23 cellular contexts compared by ENCODE assay signal in the genomic region with DNA sequence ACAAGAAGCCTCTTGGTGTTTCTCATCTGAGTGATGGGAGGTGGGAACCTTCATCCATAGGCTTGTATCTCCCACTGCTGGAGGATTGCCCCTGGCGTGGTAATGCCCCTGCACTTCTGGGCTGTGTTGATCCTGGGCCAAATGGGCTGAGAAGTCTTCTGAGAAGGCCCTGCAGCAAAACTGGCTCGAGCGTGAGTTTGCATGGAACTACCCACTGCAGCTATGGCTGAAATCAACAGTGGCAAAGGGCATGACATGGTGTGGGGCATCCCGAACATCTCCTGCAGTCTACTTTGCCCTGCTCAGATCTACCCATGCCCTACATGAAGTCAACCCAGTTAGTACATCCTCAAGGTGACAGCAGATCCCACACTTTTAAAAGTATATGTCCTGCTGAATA.
DNase-seq lines count a peak whose midpoint lies in the region; ATAC-seq, FAIRE-seq and TF ChIP-seq lines count a peak whose summit lies in the region.
"Had no signal": no experiment of that assay in that cellular context is flagged by ENCODE, and none has a peak within 500 bp of the region (broad histone marks: within the 10 kb centered on the region; RNA-seq: fewer than 3 reads in every experiment).

No MANE protein-coding gene starts in this region.

- H4K20me1 ChIP-seq in H9 (ENCODE audit: control insufficient read depth, insufficient read depth, insufficient read length), result no peaks in the 10 kb centered on the region
- H4K20me1 ChIP-seq: BLaER1 had no signal

- WGBS in H9 (ENCODE audit: extremely low coverage, insufficient read length, low lambda C conversion rate), result no CpG with 5 or more reads among the region's 4 CpGs

- H3K79me2 ChIP-seq in H9 (ENCODE audit: insufficient read depth, low read length), result no peaks in the 10 kb centered on the region

- no peak overlapping the region for H3K4me3 ChIP-seq in colonic mucosa
- H3K4me3 ChIP-seq in lower lobe of right lung, result no peak overlapping the region
- H3K4me3 ChIP-seq: BLaER1 had no signal

- H2BK12ac ChIP-seq in H9 (ENCODE audit: insufficient read length, low read depth, low read length), result no peak overlapping the region

- H3K14ac ChIP-seq in H9 (ENCODE audit: insufficient read depth, low read length), result no peak overlapping the region

- H3K18ac ChIP-seq in H9 (ENCODE audit: insufficient read length, low read depth, low read length), result no peak overlapping the region

- no peak overlapping the region for H3K4ac ChIP-seq in H9 (ENCODE audit: low read depth, low read length)

- no peak overlapping the region for H2AK5ac ChIP-seq in H9 (ENCODE audit: insufficient read length, low read length)

- H3K9ac ChIP-seq in colonic mucosa (ENCODE audit: low read depth in 2 of 2, low read length in 2 of 2), result no peak overlapping the region
- no peak overlapping the region for H3K9ac ChIP-seq in H9 (ENCODE audit: extremely low read depth, insufficient read length, low read length)
- H3K9ac ChIP-seq: BLaER1 had no signal

- no peak overlapping the region for H3K27ac Mint-ChIP-seq in osteocyte (ENCODE audit: unreplicated experiment)
- no peak overlapping the region for H3K27ac Mint-ChIP-seq in H9
- H3K27ac Mint-ChIP-seq: CD14-positive monocyte; CD4-positive, CD25-positive, alpha-beta regulatory T cell had no signal

- H4K91ac ChIP-seq in H9 (ENCODE audit: insufficient read length, low read depth, low read length), result no peak overlapping the region

- no peaks in the 10 kb centered on the region for H3K36me3 ChIP-seq in colonic mucosa
- H3K36me3 ChIP-seq in lower lobe of right lung, result no peaks in the 10 kb centered on the region
- H3K36me3 ChIP-seq: BE2C, BLaER1 had no signal

- FAIRE-seq in HTR-8/SVneo (lab: Jason Lieb, UNC), result peak; percentile 26
- FAIRE-seq: A204.1, G401.6, GM12891, GM19239 had no signal

- H3K27me3 ChIP-seq in colonic mucosa (no peaks in the 10 kb centered on the region), H9 (ENCODE audit: insufficient read depth, low read length) (no peaks in the 10 kb centered on the region; the same call in 1 of the 2 replicates), lower lobe of right lung (ENCODE audit: low read depth) (no peaks in the 10 kb centered on the region)
- H3K27me3 ChIP-seq: BE2C, BLaER1 had no signal

- H3T11ph ChIP-seq in H9 (ENCODE audit: low read length), result no peak overlapping the region

- H3K4me3 Mint-ChIP-seq in osteocyte (ENCODE audit: unreplicated experiment) (no peak overlapping the region), H9 (no peak overlapping the region)
- H3K4me3 Mint-ChIP-seq: CD14-positive monocyte; CD4-positive, alpha-beta memory T cell; CD4-positive, CD25-positive, alpha-beta regulatory T cell; CD8-positive, alpha-beta memory T cell had no signal

- no peaks in the 10 kb centered on the region for H3K79me1 ChIP-seq in H9 (ENCODE audit: insufficient read depth, low read depth, low read length, poor library complexity, severe bottlenecking)

- no peaks in the 10 kb centered on the region for H3K4me1 ChIP-seq in colonic mucosa
- H3K4me1 ChIP-seq in H9 (ENCODE audit: insufficient read depth, low read length), result no peaks in the 10 kb centered on the region
- no peaks in the 10 kb centered on the region for H3K4me1 ChIP-seq in lower lobe of right lung
- H3K4me1 ChIP-seq: BE2C had no signal

- H3K9me3 Mint-ChIP-seq in osteocyte (ENCODE audit: unreplicated experiment) (peaks cover 10% of the 10 kb centered on the region), H9 (peaks cover 7% of the 10 kb centered on the region in 2 experiments)

- ATAC-seq in lower lobe of right lung, result no peak

- H3K27ac ChIP-seq in colonic mucosa (no peak overlapping the region), H9 (ENCODE audit: insufficient read length, low read depth, low read length) (no peak overlapping the region), lower lobe of right lung (no peak overlapping the region)
- H3K27ac ChIP-seq: 22Rv1, BLaER1 had no signal

- DNase-seq in HTR-8/SVneo (ENCODE audit: insufficient read length, low spot score), result no peak
- peak; percentile 8 for DNase-seq in colonic mucosa
- DNase-seq in osteocyte (ENCODE audit: extremely low spot score, unreplicated experiment), result peak; percentile 62
- DNase-seq in H9, result no peak
- DNase-seq in lower lobe of right lung, result no peak
- DNase-seq: ACHN; BE2C; C1 segment of cervical spinal cord; CD4-positive, alpha-beta memory T cell; CD4-positive, CD25-positive, alpha-beta regulatory T cell; CD8-positive, alpha-beta memory T cell; COR-L47; DMS 273 treated with DMSO at 0.1 percent for 48 hours; DMS153; DMS79 treated with DMSO at 0.1 percent for 48 hours; GF-D8 had no signal

- intact Hi-C loops in colonic mucosa (cut with DNase I) (no loop called here), lower lobe of right lung (cut with DNase I) (no loop called here)

- H3K23me2 ChIP-seq in H9 (ENCODE audit: insufficient read length, low read depth, low read length, poor library complexity, severe bottlenecking), result no peaks in the 10 kb centered on the region

- H2BK15ac ChIP-seq in H9 (ENCODE audit: low read depth, low read length), result no peak overlapping the region

- peaks cover 4% of the 10 kb centered on the region for H3K27me3 Mint-ChIP-seq in osteocyte (ENCODE audit: unreplicated experiment)
- peaks cover 13% of the 10 kb centered on the region for H3K27me3 Mint-ChIP-seq in H9 (ENCODE audit: low read depth)
- H3K27me3 Mint-ChIP-seq: CD4-positive, alpha-beta memory T cell; CD4-positive, CD25-positive, alpha-beta regulatory T cell; CD8-positive, alpha-beta memory T cell had no signal

- TF ChIP-seq CTCF in colonic mucosa (IDR thresholded peaks at IDR 0.05) (no peak), osteocyte (IDR thresholded peaks at IDR 0.05) (no peak), H9 (conservative IDR thresholded peaks at IDR 0.05) (no peak), lower lobe of right lung (IDR thresholded peaks at IDR 0.05) (no peak)

- no peak overlapping the region for H2AFZ ChIP-seq in H9 (ENCODE audit: low read length)

- H3K36me3 Mint-ChIP-seq in osteocyte (ENCODE audit: unreplicated experiment) (no peaks in the 10 kb centered on the region), H9 (ENCODE audit: insufficient read depth in 1 of 3, low read depth in 3 of 3) (no peaks in the 10 kb centered on the region)
- H3K36me3 Mint-ChIP-seq: CD14-positive monocyte had no signal

- H4K8ac ChIP-seq in H9 (replicated peaks; ENCODE audit: insufficient read length, low read depth, low read length), result no peak overlapping the region

- no peak overlapping the region for H2BK120ac ChIP-seq in H9 (ENCODE audit: low read depth, low read length, poor library complexity, severe bottlenecking)

- no peak overlapping the region for H3K23ac ChIP-seq in H9 (ENCODE audit: insufficient read length, low read depth, low read length)

- H4K5ac ChIP-seq in H9 (ENCODE audit: insufficient read length, low read depth, low read length), result no peak overlapping the region

- H3K4me2 ChIP-seq in H9 (ENCODE audit: insufficient read depth, insufficient read length, low read length), result no peak overlapping the region
- H3K4me2 ChIP-seq: BLaER1 had no signal

- H2BK20ac ChIP-seq in H9 (ENCODE audit: low read depth, low read length, poor library complexity, severe bottlenecking), result no peak overlapping the region

- no peak overlapping the region for H2BK5ac ChIP-seq in H9 (ENCODE audit: insufficient read length, low read length)

- H3K4me1 Mint-ChIP-seq in osteocyte (ENCODE audit: unreplicated experiment), result no peaks in the 10 kb centered on the region
- H3K4me1 Mint-ChIP-seq in H9, result no peaks in the 10 kb centered on the region
- H3K4me1 Mint-ChIP-seq: CD14-positive monocyte had no signal

- H3K9me3 ChIP-seq in colonic mucosa (no peaks in the 10 kb centered on the region), H9 (ENCODE audit: control insufficient read depth, low read depth, low read length) (no peaks in the 10 kb centered on the region), lower lobe of right lung (peaks cover 5% of the 10 kb centered on the region)
- H3K9me3 ChIP-seq: BE2C had no signal

- no peak overlapping the region for H3K56ac ChIP-seq in H9 (ENCODE audit: insufficient read length, low read depth, low read length)

Comparison
In these comparisons a context has a peak if more than half of its experiments do, and no peak if none do; other contexts are left out.
1. DNase-seq: peak in colonic mucosa (single experiment) and osteocyte (single experiment); none in HTR-8/SVneo (single experiment), H9 (single experiment) and lower lobe of right lung (single experiment).